Comparison of ENCODE assay signal across 8 cellular contexts in the genomic region with DNA sequence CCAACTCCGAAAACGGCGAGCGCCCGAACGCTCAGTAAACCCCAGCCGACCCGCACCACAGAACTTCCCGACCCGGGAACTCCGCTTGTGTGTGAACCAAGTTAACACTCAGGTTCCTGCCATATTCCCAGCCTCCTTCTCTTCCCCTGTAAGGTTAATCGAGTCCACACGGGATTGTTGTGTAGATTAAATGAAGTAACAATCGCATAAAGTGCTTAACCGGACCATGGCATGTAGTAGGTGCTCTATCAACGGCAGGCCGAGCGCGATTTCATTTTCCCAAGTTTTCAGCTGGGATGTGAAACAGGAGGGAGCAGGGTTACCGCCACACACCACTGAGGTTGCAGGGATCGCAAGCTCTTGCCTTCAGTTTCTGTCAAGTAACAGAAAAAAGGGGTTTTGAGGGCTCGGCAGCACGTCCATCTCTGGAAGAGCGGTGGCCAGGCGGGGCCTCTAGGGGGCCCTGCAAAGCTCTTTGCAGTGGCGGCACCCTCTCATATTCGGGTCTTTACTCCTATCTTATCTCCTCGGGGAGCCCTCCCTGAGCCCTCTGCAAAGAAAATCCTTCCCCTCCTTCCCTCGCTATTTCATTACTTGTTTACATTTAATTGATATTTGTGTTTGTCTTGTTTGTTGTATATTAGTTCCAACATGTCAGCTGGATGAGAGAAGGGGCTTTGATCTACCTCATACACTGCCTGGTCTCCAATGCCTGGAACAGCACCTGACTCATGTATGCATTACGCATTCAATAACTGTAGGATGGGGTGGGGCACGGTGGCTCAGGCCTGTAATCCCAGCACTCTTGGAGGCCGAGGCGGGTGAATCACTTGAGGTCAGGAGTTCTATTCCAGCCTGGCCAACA. TPM values are rescaled to one million over a fixed set of nuclear protein-coding genes. Genes with fewer than 3 reads are reported as not detected.
DNase-seq lines count a peak whose midpoint lies in the region; ATAC-seq and TF ChIP-seq lines count a peak whose summit lies in the region.

No MANE protein-coding gene starts in this region.

- DNase-seq in NCI-H510A treated with DMSO at 0.1 percent for 48 hours (lab: John Stamatoyannopoulos, UW) (peak; percentile 15), NCI-H510A (lab: John Stamatoyannopoulos, UW) (no peak), NAMALWA (ENCODE audit: low spot score) (peak; percentile 64), fibroblast of the aortic adventitia (ENCODE audit: low read depth) (peak; percentile 1), osteocyte (ENCODE audit: extremely low spot score, unreplicated experiment) (no peak), NCI-H226 (no peak)
- peak; percentile 31 for DNase-seq in activated CD8-positive, alpha-beta T cell treated with anti-CD3 and anti-CD28 coated beads, Interleukin-2, amount 10 ng/mL, durations not matched to agents 7 days and 5 days

- POLR2A ChIA-PET in activated CD8-positive, alpha-beta T cell treated with anti-CD3 and anti-CD28 coated beads, Interleukin-2, amount 10 ng/mL, durations not matched to agents 7 days and 5 days (lab: Charles Lee): interaction anchor here (0.5 to 0.6 kb wide), 2 partner anchors 63 to 252 kb away, joined by 3 read pairs; a partner anchor contains a TSS

- peak; percentile 27 for ATAC-seq in activated CD8-positive, alpha-beta T cell treated with anti-CD3 and anti-CD28 coated beads, Interleukin-2, amount 10 ng/mL, durations not matched to agents 7 days and 5 days
- no peak for ATAC-seq in HG03442 (IDR thresholded peaks at IDR 0.05; ENCODE audit: unreplicated experiment)

- TF ChIP-seq CTCF in fibroblast of the aortic adventitia (IDR thresholded peaks at IDR 0.05; ENCODE audit: insufficient read depth, low read length) (no peak), osteocyte (IDR thresholded peaks at IDR 0.05) (peak; percentile 58)

- peak overlapping the region; percentile 75 for H3K4me3 Mint-ChIP-seq in activated CD8-positive, alpha-beta T cell treated with anti-CD3 and anti-CD28 coated beads, Interleukin-2, amount 10 ng/mL, durations not matched to agents 7 days and 5 days
- peak overlapping the region; percentile 80 for H3K4me3 Mint-ChIP-seq in osteocyte (ENCODE audit: unreplicated experiment)

- H3K4me3 ChIP-seq in fibroblast of the aortic adventitia (ENCODE audit: low read depth, low read length): no peak overlapping the region

- peaks cover 37% of the 10 kb centered on the region for H3K27me3 Mint-ChIP-seq in activated CD8-positive, alpha-beta T cell treated with anti-CD3 and anti-CD28 coated beads, Interleukin-2, amount 10 ng/mL, durations not matched to agents 7 days and 5 days (ENCODE audit: low read depth)
- no peaks in the 10 kb centered on the region for H3K27me3 Mint-ChIP-seq in osteocyte (ENCODE audit: unreplicated experiment)

- peaks cover 7% of the 10 kb centered on the region for H3K4me1 Mint-ChIP-seq in activated CD8-positive, alpha-beta T cell treated with anti-CD3 and anti-CD28 coated beads, Interleukin-2, amount 10 ng/mL, durations not matched to agents 7 days and 5 days (ENCODE audit: low read depth)
- H3K4me1 Mint-ChIP-seq in osteocyte (ENCODE audit: unreplicated experiment): peaks cover 14% of the 10 kb centered on the region

- no peak overlapping the region for H3K27ac Mint-ChIP-seq in activated CD8-positive, alpha-beta T cell treated with anti-CD3 and anti-CD28 coated beads, Interleukin-2, amount 10 ng/mL, durations not matched to agents 7 days and 5 days
- H3K27ac Mint-ChIP-seq in osteocyte (ENCODE audit: unreplicated experiment): peak overlapping the region; percentile 75

- CTCF ChIA-PET in activated CD8-positive, alpha-beta T cell treated with anti-CD3 and anti-CD28 coated beads, Interleukin-2, amount 10 ng/mL, durations not matched to agents 7 days and 5 days (lab: Charles Lee): interaction anchor here (1.0 to 1.7 kb wide), 6 partner anchors 14 to 63 kb away, joined by 3 to 5 read pairs (median 4); no protein-coding TSS in a partner anchor

- no peaks in the 10 kb centered on the region for H3K36me3 Mint-ChIP-seq in activated CD8-positive, alpha-beta T cell treated with anti-CD3 and anti-CD28 coated beads, Interleukin-2, amount 10 ng/mL, durations not matched to agents 7 days and 5 days (ENCODE audit: low read depth)
- no peaks in the 10 kb centered on the region for H3K36me3 Mint-ChIP-seq in osteocyte (ENCODE audit: unreplicated experiment)

- no peaks in the 10 kb centered on the region for H3K9me3 Mint-ChIP-seq in activated CD8-positive, alpha-beta T cell treated with anti-CD3 and anti-CD28 coated beads, Interleukin-2, amount 10 ng/mL, durations not matched to agents 7 days and 5 days (ENCODE audit: insufficient read depth)
- no peaks in the 10 kb centered on the region for H3K9me3 Mint-ChIP-seq in osteocyte (ENCODE audit: unreplicated experiment)

RNA-seq across cellular contexts. Expression of a gene that starts 0.8 kb away (rescaled TPM):
- under 1 TPM; 0.47 to 0.50 TPM for total RNA-seq in activated CD8-positive, alpha-beta T cell treated with anti-CD3 and anti-CD28 coated beads, Interleukin-2, amount 10 ng/mL, durations not matched to agents 7 days and 5 days
- total RNA-seq in fibroblast of the aortic adventitia (ENCODE audit: low replicate concordance) (0.09 and 0.57 TPM in 2 replicates), osteocyte (14.9 and 15.6 TPM in 2 replicates)

Comparison
In these comparisons a context has a peak if more than half of its experiments do, and no peak if none do; other contexts are left out.
1. DNase-seq: peak in NCI-H510A treated with DMSO at 0.1 percent for 48 hours (single experiment), NAMALWA (single experiment), activated CD8-positive, alpha-beta T cell treated with anti-CD3 and anti-CD28 coated beads, Interleukin-2, amount 10 ng/mL, durations not matched to agents 7 days and 5 days (single experiment) and fibroblast of the aortic adventitia (single experiment); none in NCI-H510A (single experiment), osteocyte (single experiment) and NCI-H226 (single experiment).
2. RNA of a gene that starts 0.8 kb away (total RNA-seq): 14.9 to 15.6 TPM in osteocyte; 0.47 to 0.50 TPM in activated CD8-positive, alpha-beta T cell treated with anti-CD3 and anti-CD28 coated beads, Interleukin-2, amount 10 ng/mL, durations not matched to agents 7 days and 5 days and 0.09 to 0.57 TPM in fibroblast of the aortic adventitia; every median in the first group is over 10 times any median in the second.